In the genomic region with DNA sequence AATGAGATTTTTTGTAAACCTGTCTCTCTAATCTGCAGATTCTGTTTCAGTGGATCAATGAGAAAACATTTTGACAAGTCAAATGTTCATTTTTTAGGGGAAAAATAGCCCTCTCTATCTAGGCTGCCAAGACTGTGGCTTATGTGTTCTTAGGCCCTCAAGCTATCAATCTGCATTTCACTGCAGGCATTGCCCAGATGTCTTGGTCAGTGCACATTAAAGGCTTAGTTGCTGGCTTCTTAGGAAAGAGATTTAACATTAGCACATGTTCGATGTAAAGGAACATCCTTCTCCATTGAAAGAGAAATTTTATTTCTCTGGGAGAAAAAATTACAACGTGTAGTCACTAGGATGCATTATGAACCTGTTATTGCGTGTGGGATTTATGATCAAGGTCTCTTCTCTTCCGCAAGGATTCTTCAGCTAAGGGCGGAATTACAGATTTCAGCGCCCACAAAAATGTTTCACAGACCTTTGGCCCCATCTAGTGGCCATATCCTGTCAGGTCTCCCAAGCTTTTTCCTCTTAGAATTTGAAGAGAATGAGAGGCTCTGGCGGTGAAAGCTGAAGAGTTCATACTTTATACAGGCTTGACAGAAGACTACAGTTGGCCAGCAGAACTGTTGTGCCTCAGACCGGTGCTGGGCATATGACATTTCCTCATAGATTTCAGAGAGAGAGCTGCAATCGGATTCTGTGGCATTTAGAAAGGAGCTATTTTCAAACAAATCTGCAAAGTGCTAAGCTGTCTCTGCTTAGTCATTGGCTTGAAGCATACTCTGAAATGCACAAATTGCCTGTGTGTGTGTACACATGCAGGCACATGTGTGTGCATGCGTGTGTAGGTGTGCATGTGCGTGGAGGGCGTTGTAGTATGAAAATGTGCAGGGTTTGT, we compare ENCODE assay signal across 8 cellular contexts.
A peak's percentile ranks its signal among the peaks of the same experiment; 100 is the strongest.
DNase-seq lines count a peak whose midpoint lies in the region; TF ChIP-seq lines count a peak whose summit lies in the region.

No MANE protein-coding gene starts in this region.

- H3K9me3 ChIP-seq in Peyer's patch (no peaks in the 10 kb centered on the region), parathyroid adenoma (ENCODE audit: control insufficient read depth, low read length) (no peaks in the 10 kb centered on the region)

- TF ChIP-seq POLR2A in Peyer's patch (IDR thresholded peaks at IDR 0.05): no peak

- peaks cover 12% of the 10 kb centered on the region for H3K27me3 Mint-ChIP-seq in activated T-helper 1 cell treated with anti-CD3 and anti-CD28 coated beads, Interleukin-12 subunit alpha, Interleukin-12 subunit beta, Interleukin-2, Interleukin-4 antibody, amounts not matched to agents 30 ng/mL and 10 ng/mL and 1 ng/mL, durations not matched to agents 14 hours and 24 hours and 36 hours (ENCODE audit: insufficient read depth)
- H3K27me3 Mint-ChIP-seq in activated T-helper 2 cell treated with anti-CD3 and anti-CD28 coated beads, Interferon-gamma antibody, Interleukin-2, Interleukin-4, amounts not matched to agents 10 μg/mL and 5 μg/mL and 100 μg/mL, durations not matched to agents 14 hours and 24 hours and 36 hours (ENCODE audit: low read depth): peaks cover 5% of the 10 kb centered on the region

- no peaks in the 10 kb centered on the region for H3K27me3 ChIP-seq in Peyer's patch
- H3K27me3 ChIP-seq in parathyroid adenoma (ENCODE audit: control insufficient read depth, insufficient read depth, low read length): no peaks in the 10 kb centered on the region

- peak overlapping the region; percentile 34 for H2AFZ ChIP-seq in parathyroid adenoma

- DNase-seq in EH (ENCODE audit: low read depth) (peak; percentile 77), H4 (ENCODE audit: low spot score) (peak; percentile 45), LNCaP clone FGC (ENCODE audit: low read depth) (peak; percentile 53), Peyer's patch (peak in 2 of 3 donors; percentile 23 to 80), germinal center (ENCODE audit: low spot score) (peak; percentile 37)
- DNase-seq in activated T-helper 1 cell treated with anti-CD3 and anti-CD28 coated beads, Interleukin-12 subunit alpha, Interleukin-12 subunit beta, Interleukin-2, Interleukin-4 antibody, amounts not matched to agents 30 ng/mL and 10 ng/mL and 1 ng/mL, durations not matched to agents 14 hours and 24 hours and 36 hours (ENCODE audit: low spot score): peak; percentile 7
- no peak for DNase-seq in activated T-helper 2 cell treated with anti-CD3 and anti-CD28 coated beads, Interferon-gamma antibody, Interleukin-2, Interleukin-4, amounts not matched to agents 10 μg/mL and 5 μg/mL and 100 μg/mL, durations not matched to agents 14 hours and 24 hours and 36 hours (ENCODE audit: low spot score)

- H3K79me2 ChIP-seq in parathyroid adenoma: no peaks in the 10 kb centered on the region

- H3K36me3 Mint-ChIP-seq in activated T-helper 1 cell treated with anti-CD3 and anti-CD28 coated beads, Interleukin-12 subunit alpha, Interleukin-12 subunit beta, Interleukin-2, Interleukin-4 antibody, amounts not matched to agents 30 ng/mL and 10 ng/mL and 1 ng/mL, durations not matched to agents 14 hours and 24 hours and 36 hours (ENCODE audit: low read depth): no peaks in the 10 kb centered on the region
- no peaks in the 10 kb centered on the region for H3K36me3 Mint-ChIP-seq in activated T-helper 2 cell treated with anti-CD3 and anti-CD28 coated beads, Interferon-gamma antibody, Interleukin-2, Interleukin-4, amounts not matched to agents 10 μg/mL and 5 μg/mL and 100 μg/mL, durations not matched to agents 14 hours and 24 hours and 36 hours (ENCODE audit: low read depth)

- peak; percentile 75 for TF ChIP-seq CTCF in LNCaP clone FGC (IDR thresholded peaks at IDR 0.05; ENCODE audit: control insufficient read depth, extremely low read depth, insufficient read depth)
- peak; percentile 51 to 94 (median 81) for TF ChIP-seq CTCF in Peyer's patch (IDR thresholded peaks at IDR 0.05)
- TF ChIP-seq CTCF in parathyroid adenoma (IDR thresholded peaks at IDR 0.05): peak; percentile 74

- H3K4me1 Mint-ChIP-seq in activated T-helper 1 cell treated with anti-CD3 and anti-CD28 coated beads, Interleukin-12 subunit alpha, Interleukin-12 subunit beta, Interleukin-2, Interleukin-4 antibody, amounts not matched to agents 30 ng/mL and 10 ng/mL and 1 ng/mL, durations not matched to agents 14 hours and 24 hours and 36 hours (ENCODE audit: low read depth): no peaks in the 10 kb centered on the region
- no peaks in the 10 kb centered on the region for H3K4me1 Mint-ChIP-seq in activated T-helper 2 cell treated with anti-CD3 and anti-CD28 coated beads, Interferon-gamma antibody, Interleukin-2, Interleukin-4, amounts not matched to agents 10 μg/mL and 5 μg/mL and 100 μg/mL, durations not matched to agents 14 hours and 24 hours and 36 hours (ENCODE audit: low read depth)

- no peaks in the 10 kb centered on the region for H3K36me3 ChIP-seq in Peyer's patch
- H3K36me3 ChIP-seq in parathyroid adenoma (ENCODE audit: control insufficient read depth, insufficient read depth, low read length): no peaks in the 10 kb centered on the region

- no peak overlapping the region for H3K4me2 ChIP-seq in parathyroid adenoma (ENCODE audit: low read length)

- no peaks in the 10 kb centered on the region for H3K4me1 ChIP-seq in Peyer's patch
- peaks cover 3% of the 10 kb centered on the region for H3K4me1 ChIP-seq in parathyroid adenoma

- intact Hi-C loops in activated T-helper 1 cell treated with anti-CD3 and anti-CD28 coated beads, Interleukin-12 subunit alpha, Interleukin-12 subunit beta, Interleukin-2, Interleukin-4 antibody, amounts not matched to agents 30 ng/mL and 10 ng/mL and 1 ng/mL, durations not matched to agents 14 hours and 24 hours and 36 hours (cut with micrococcal nuclease): loop anchor here (1.0 to 5.0 kb wide), 2 partner anchors 190 to 834 kb away; no protein-coding TSS in a partner anchor
- intact Hi-C loops in activated T-helper 2 cell treated with anti-CD3 and anti-CD28 coated beads, Interferon-gamma antibody, Interleukin-2, Interleukin-4, amounts not matched to agents 10 μg/mL and 5 μg/mL and 100 μg/mL, durations not matched to agents 14 hours and 24 hours and 36 hours (cut with micrococcal nuclease): loop anchor here (10.0 kb wide), 2 partner anchors 186 to 836 kb away; no protein-coding TSS in a partner anchor

- no peak overlapping the region for H3K27ac ChIP-seq in Peyer's patch
- H3K27ac ChIP-seq in parathyroid adenoma: no peak overlapping the region

- H3K4me3 ChIP-seq in LNCaP clone FGC (ENCODE audit: low read depth, low read length): no peak overlapping the region
- H3K4me3 ChIP-seq in Peyer's patch: no peak overlapping the region
- H3K4me3 ChIP-seq in parathyroid adenoma (ENCODE audit: low read depth, low read length): no peak overlapping the region

- no peak overlapping the region for H3K4me3 Mint-ChIP-seq in activated T-helper 1 cell treated with anti-CD3 and anti-CD28 coated beads, Interleukin-12 subunit alpha, Interleukin-12 subunit beta, Interleukin-2, Interleukin-4 antibody, amounts not matched to agents 30 ng/mL and 10 ng/mL and 1 ng/mL, durations not matched to agents 14 hours and 24 hours and 36 hours
- H3K4me3 Mint-ChIP-seq in activated T-helper 2 cell treated with anti-CD3 and anti-CD28 coated beads, Interferon-gamma antibody, Interleukin-2, Interleukin-4, amounts not matched to agents 10 μg/mL and 5 μg/mL and 100 μg/mL, durations not matched to agents 14 hours and 24 hours and 36 hours (ENCODE audit: low read depth): no peak overlapping the region

- no peak overlapping the region for H3K27ac Mint-ChIP-seq in activated T-helper 1 cell treated with anti-CD3 and anti-CD28 coated beads, Interleukin-12 subunit alpha, Interleukin-12 subunit beta, Interleukin-2, Interleukin-4 antibody, amounts not matched to agents 30 ng/mL and 10 ng/mL and 1 ng/mL, durations not matched to agents 14 hours and 24 hours and 36 hours
- H3K27ac Mint-ChIP-seq in activated T-helper 2 cell treated with anti-CD3 and anti-CD28 coated beads, Interferon-gamma antibody, Interleukin-2, Interleukin-4, amounts not matched to agents 10 μg/mL and 5 μg/mL and 100 μg/mL, durations not matched to agents 14 hours and 24 hours and 36 hours: no peak overlapping the region

- no peaks in the 10 kb centered on the region for H3K9me3 Mint-ChIP-seq in activated T-helper 1 cell treated with anti-CD3 and anti-CD28 coated beads, Interleukin-12 subunit alpha, Interleukin-12 subunit beta, Interleukin-2, Interleukin-4 antibody, amounts not matched to agents 30 ng/mL and 10 ng/mL and 1 ng/mL, durations not matched to agents 14 hours and 24 hours and 36 hours
- no peaks in the 10 kb centered on the region for H3K9me3 Mint-ChIP-seq in activated T-helper 2 cell treated with anti-CD3 and anti-CD28 coated beads, Interferon-gamma antibody, Interleukin-2, Interleukin-4, amounts not matched to agents 10 μg/mL and 5 μg/mL and 100 μg/mL, durations not matched to agents 14 hours and 24 hours and 36 hours

- no peak overlapping the region for H3K9ac ChIP-seq in parathyroid adenoma
